Comparison of ENCODE assay signal across 8 cellular contexts in the genomic region with DNA sequence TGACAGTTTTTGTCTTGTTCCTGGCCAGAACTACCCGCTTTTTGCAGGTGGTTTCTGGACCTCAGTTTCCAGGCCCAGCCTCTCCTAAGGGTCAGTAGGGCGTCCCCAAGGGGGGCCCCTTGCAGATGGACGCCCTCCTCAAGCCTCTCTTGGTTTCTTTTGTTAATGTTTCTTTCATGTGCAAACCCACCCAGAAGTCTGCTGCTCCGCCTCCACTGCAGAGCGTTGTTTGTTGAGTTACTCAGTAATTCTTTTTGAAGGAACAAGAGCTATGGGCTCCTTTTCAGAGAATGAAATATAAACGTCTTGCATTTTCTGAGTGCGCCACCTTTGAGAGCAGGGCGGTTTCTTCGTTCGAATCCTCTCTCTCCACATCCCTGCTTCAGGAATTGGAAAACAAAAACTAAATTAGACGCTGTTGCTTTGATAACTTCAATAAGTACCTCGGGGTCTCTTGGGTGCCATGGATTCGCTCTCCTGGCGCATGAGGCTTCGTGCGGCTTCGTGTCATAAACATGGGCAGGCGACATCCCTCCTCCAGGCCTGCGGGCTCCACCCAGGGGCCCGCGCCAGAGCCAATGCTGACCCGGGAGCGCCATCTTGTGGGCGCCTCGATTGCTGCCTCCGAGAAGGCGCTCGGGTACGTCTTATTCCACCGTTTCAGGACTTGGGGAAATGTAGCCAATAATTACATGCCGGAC. TPM values are rescaled to one million over a fixed set of nuclear protein-coding genes. Genes with fewer than 3 reads are reported as not detected.
A peak's percentile ranks its signal among the peaks of the same experiment; 100 is the strongest.
DNase-seq lines count a peak whose midpoint lies in the region; ATAC-seq and TF ChIP-seq lines count a peak whose summit lies in the region.

No MANE protein-coding gene starts in this region.

- ATAC-seq in GM21447 (IDR thresholded peaks at IDR 0.05; ENCODE audit: unreplicated experiment) (peak; percentile 77), IMR-90 (ENCODE audit: low read depth) (peak; percentile 100)

- H3K4me1 ChIP-seq in IMR-90 (ENCODE audit: control insufficient read depth, insufficient read depth, low read length), result no peaks in the 10 kb centered on the region; the same call in 1 of the 2 replicates
- no peaks in the 10 kb centered on the region for H3K4me1 ChIP-seq in neuron (ENCODE audit: insufficient read depth, low read length)

- H4K8ac ChIP-seq in IMR-90 (ENCODE audit: low read depth in 2 of 2, low read length in 2 of 2), result peak overlapping the region in 1 of 2 experiments; percentile 72; a peak in 2 of 4 replicates

- H3K36me3 Mint-ChIP-seq in activated T-helper 1 cell treated with anti-CD3 and anti-CD28 coated beads, Interleukin-12 subunit alpha, Interleukin-12 subunit beta, Interleukin-2, Interleukin-4 antibody, amounts not matched to agents 30 ng/mL and 10 ng/mL and 1 ng/mL, durations not matched to agents 14 hours and 24 hours and 36 hours (ENCODE audit: low read depth), result peaks cover 2% of the 10 kb centered on the region
- H3K36me3 Mint-ChIP-seq in stimulated activated naive CD8-positive, alpha-beta T cell treated with anti-CD3 and anti-CD28 coated beads, Interleukin-15, Interleukin-2, amounts not matched to agents 100 ng/mL and 50 ng/mL, for 24 hours (ENCODE audit: low read depth), result no peaks in the 10 kb centered on the region

- H3K9me3 Mint-ChIP-seq in activated T-helper 1 cell treated with anti-CD3 and anti-CD28 coated beads, Interleukin-12 subunit alpha, Interleukin-12 subunit beta, Interleukin-2, Interleukin-4 antibody, amounts not matched to agents 30 ng/mL and 10 ng/mL and 1 ng/mL, durations not matched to agents 14 hours and 24 hours and 36 hours, result no peaks in the 10 kb centered on the region
- H3K9me3 Mint-ChIP-seq in stimulated activated naive CD8-positive, alpha-beta T cell treated with anti-CD3 and anti-CD28 coated beads, Interleukin-15, Interleukin-2, amounts not matched to agents 100 ng/mL and 50 ng/mL, for 24 hours, result no peaks in the 10 kb centered on the region

- CTCF ChIA-PET in IMR-90 (lab: Yijun Ruan, JAX), result interaction anchor here (0.6 to 1.4 kb wide), 5 partner anchors 20 to 493 kb away, joined by 3 to 5 read pairs (median 3); no protein-coding TSS in a partner anchor

- dilution Hi-C loops in IMR-90 (cut with HindIII; ENCODE audit: low sequenced_read_pairs, unreplicated experiment), result no loop called here

- H3K27ac Mint-ChIP-seq in activated T-helper 1 cell treated with anti-CD3 and anti-CD28 coated beads, Interleukin-12 subunit alpha, Interleukin-12 subunit beta, Interleukin-2, Interleukin-4 antibody, amounts not matched to agents 30 ng/mL and 10 ng/mL and 1 ng/mL, durations not matched to agents 14 hours and 24 hours and 36 hours, result peak overlapping the region; percentile 34
- H3K27ac Mint-ChIP-seq in stimulated activated naive CD8-positive, alpha-beta T cell treated with anti-CD3 and anti-CD28 coated beads, Interleukin-15, Interleukin-2, amounts not matched to agents 100 ng/mL and 50 ng/mL, for 24 hours, result peak overlapping the region; percentile 74

- H4K20me1 ChIP-seq in IMR-90 (ENCODE audit: insufficient read depth, low read length), result no peaks in the 10 kb centered on the region

- H2BK20ac ChIP-seq in IMR-90 (ENCODE audit: low read depth, low read length), result no peak overlapping the region

- peak overlapping the region; percentile 91 for H2AFZ ChIP-seq in IMR-90 (replicated peaks; ENCODE audit: low read length, poor library complexity)
- peak overlapping the region; percentile 71 for H2AFZ ChIP-seq in neuron (ENCODE audit: low read depth, low read length)

- H3K9me3 ChIP-seq in IMR-90 (ENCODE audit: control insufficient read depth, insufficient read depth, low read length) (no peaks in the 10 kb centered on the region), neuron (ENCODE audit: low read length) (no peaks in the 10 kb centered on the region)

- H4K91ac ChIP-seq in IMR-90 (ENCODE audit: insufficient read depth, low read depth, low read length), result no peak overlapping the region

- peak; percentile 94 for TF ChIP-seq RAD21 in IMR-90 (IDR thresholded peaks at IDR 0.05; ENCODE audit: low read length)

- peak overlapping the region; percentile 4; the same call in 1 of the 2 replicates for H2BK120ac ChIP-seq in IMR-90 (ENCODE audit: low read depth, low read length)

- H4K5ac ChIP-seq in IMR-90 (ENCODE audit: low read depth, low read length), result peak overlapping the region; percentile 25; the same call in 1 of the 2 replicates

- intact Hi-C loops in IMR-90 (cut with micrococcal nuclease), result loop anchor here (1.0 to 5.0 kb wide), 4 partner anchors 103 to 508 kb away; partner anchors contain the start of gene RASGRF2
- intact Hi-C loops in activated T-helper 1 cell treated with anti-CD3 and anti-CD28 coated beads, Interleukin-12 subunit alpha, Interleukin-12 subunit beta, Interleukin-2, Interleukin-4 antibody, amounts not matched to agents 30 ng/mL and 10 ng/mL and 1 ng/mL, durations not matched to agents 14 hours and 24 hours and 36 hours (cut with micrococcal nuclease), result loop anchor here (1.0 to 5.0 kb wide), 6 partner anchors 29 to 847 kb away; no protein-coding TSS in a partner anchor

- DNase-seq in Caki2 (ENCODE audit: low read depth) (peak; percentile 55), IMR-90 (peak; percentile 70), RPMI8226 (peak; percentile 88), fibroblast of the aortic adventitia (ENCODE audit: low read depth) (peak; percentile 78)
- DNase-seq in activated T-helper 1 cell treated with anti-CD3 and anti-CD28 coated beads, Interleukin-12 subunit alpha, Interleukin-12 subunit beta, Interleukin-2, Interleukin-4 antibody, amounts not matched to agents 30 ng/mL and 10 ng/mL and 1 ng/mL, durations not matched to agents 14 hours and 24 hours and 36 hours (ENCODE audit: low spot score), result peak; percentile 72

- H3K27me3 ChIP-seq in IMR-90 (ENCODE audit: control insufficient read depth, insufficient read depth, low read length) (no peaks in the 10 kb centered on the region), neuron (ENCODE audit: insufficient read depth, low read length) (no peaks in the 10 kb centered on the region)

- H3K56ac ChIP-seq in IMR-90 (ENCODE audit: extremely low read depth, insufficient read depth, low read length), result no peak overlapping the region

- H3K27me3 Mint-ChIP-seq in activated T-helper 1 cell treated with anti-CD3 and anti-CD28 coated beads, Interleukin-12 subunit alpha, Interleukin-12 subunit beta, Interleukin-2, Interleukin-4 antibody, amounts not matched to agents 30 ng/mL and 10 ng/mL and 1 ng/mL, durations not matched to agents 14 hours and 24 hours and 36 hours (ENCODE audit: insufficient read depth), result peaks cover 3% of the 10 kb centered on the region
- no peaks in the 10 kb centered on the region for H3K27me3 Mint-ChIP-seq in stimulated activated naive CD8-positive, alpha-beta T cell treated with anti-CD3 and anti-CD28 coated beads, Interleukin-15, Interleukin-2, amounts not matched to agents 100 ng/mL and 50 ng/mL, for 24 hours

- in situ Hi-C loops in Caki2 (cut with HindIII; ENCODE audit: low pct_unique_long_range_greater_than_20kb, low sequenced_read_pairs) (no loop called here), IMR-90 (cut with MboI; ENCODE audit: low sequenced_read_pairs) (loop anchor here (10.0 kb wide), 1 partner anchor 510 kb away; no protein-coding TSS in a partner anchor)

- no peak overlapping the region for H2AK5ac ChIP-seq in IMR-90 (ENCODE audit: low read depth, low read length)

- peaks cover 17% of the 10 kb centered on the region for H3K4me1 Mint-ChIP-seq in activated T-helper 1 cell treated with anti-CD3 and anti-CD28 coated beads, Interleukin-12 subunit alpha, Interleukin-12 subunit beta, Interleukin-2, Interleukin-4 antibody, amounts not matched to agents 30 ng/mL and 10 ng/mL and 1 ng/mL, durations not matched to agents 14 hours and 24 hours and 36 hours (ENCODE audit: low read depth)
- peaks cover 9% of the 10 kb centered on the region for H3K4me1 Mint-ChIP-seq in stimulated activated naive CD8-positive, alpha-beta T cell treated with anti-CD3 and anti-CD28 coated beads, Interleukin-15, Interleukin-2, amounts not matched to agents 100 ng/mL and 50 ng/mL, for 24 hours (ENCODE audit: low read depth)

- no peak overlapping the region for H3K27ac ChIP-seq in IMR-90 (ENCODE audit: insufficient read depth, low read length)

- H3K79me1 ChIP-seq in IMR-90 (ENCODE audit: low read depth in 1 of 2, low read length in 2 of 2), result peaks cover 0 to 2% of the 10 kb centered on the region in 2 experiments; a peak in 3 of 4 replicates

- H3K36me3 ChIP-seq in IMR-90 (ENCODE audit: control insufficient read depth, insufficient read depth, low read length) (no peaks in the 10 kb centered on the region; the same call in 1 of the 2 replicates), neuron (ENCODE audit: insufficient read depth, low read length) (no peaks in the 10 kb centered on the region)

- no peak for TF ChIP-seq POLR2A in IMR-90 (IDR thresholded peaks at IDR 0.05; ENCODE audit: low read depth, low read length)

- H2BK15ac ChIP-seq in IMR-90 (ENCODE audit: low read depth, low read length), result no peak overlapping the region

- no peaks in the 10 kb centered on the region for H3K9me1 ChIP-seq in IMR-90 (ENCODE audit: insufficient read depth, low read length)

- POLR2A ChIA-PET in IMR-90 (lab: Charles Lee; ENCODE audit: unreplicated experiment), result no interaction called here

- H3K4me3 ChIP-seq in IMR-90 (ENCODE audit: insufficient read depth, low read depth, low read length) (no peak overlapping the region), fibroblast of the aortic adventitia (ENCODE audit: low read depth, low read length) (no peak overlapping the region), neuron (ENCODE audit: low read length) (no peak overlapping the region)

- H3K4me2 ChIP-seq in IMR-90 (ENCODE audit: low read depth, low read length), result peak overlapping the region; percentile 66

- H3K18ac ChIP-seq in IMR-90 (ENCODE audit: low read depth, low read length), result no peak overlapping the region

- no TSS peak for BruUV-seq in IMR-90 (replicated peaks; lab: Mats Ljungman, UMichigan)

- whole genome bisulfite sequencing in IMR-90 (ENCODE audit: extremely low coverage in 2 of 2, insufficient read length in 1 of 2), 2 experiments, result 11% methylated on average over 18 of the region's 31 CpGs; no CpG with 5 or more reads in 1 of the 2 experiments

- TF ChIP-seq CTCF in IMR-90 (conservative IDR thresholded peaks at IDR 0.05; ENCODE audit: low read depth, low read length) (peak; percentile 95), fibroblast of the aortic adventitia (IDR thresholded peaks at IDR 0.05; ENCODE audit: insufficient read depth, low read length) (peak; percentile 98)

- peak overlapping the region; percentile 86 for H2AK9ac ChIP-seq in IMR-90 (replicated peaks; ENCODE audit: low read depth, low read length, poor library complexity)

- no peak overlapping the region for H3K4me3 Mint-ChIP-seq in activated T-helper 1 cell treated with anti-CD3 and anti-CD28 coated beads, Interleukin-12 subunit alpha, Interleukin-12 subunit beta, Interleukin-2, Interleukin-4 antibody, amounts not matched to agents 30 ng/mL and 10 ng/mL and 1 ng/mL, durations not matched to agents 14 hours and 24 hours and 36 hours
- no peak overlapping the region for H3K4me3 Mint-ChIP-seq in stimulated activated naive CD8-positive, alpha-beta T cell treated with anti-CD3 and anti-CD28 coated beads, Interleukin-15, Interleukin-2, amounts not matched to agents 100 ng/mL and 50 ng/mL, for 24 hours

- H3K14ac ChIP-seq in IMR-90 (replicated peaks; ENCODE audit: low read depth, low read length), result no peak overlapping the region

- no peak overlapping the region for H3K4ac ChIP-seq in IMR-90 (ENCODE audit: low read depth, low read length)

- no peak overlapping the region for H3K9ac ChIP-seq in IMR-90 (ENCODE audit: low read depth, low read length)

- H3K23ac ChIP-seq in IMR-90 (ENCODE audit: low read depth, low read length), result no peak overlapping the region

- H2BK5ac ChIP-seq in IMR-90 (ENCODE audit: low read depth, low read length, poor library complexity, severe bottlenecking), result no peak overlapping the region

RNA-seq across cellular contexts. Expression of gene CKMT2, which starts 38.3 kb away (rescaled TPM):
- not detected in 2 replicates for total RNA-seq in Caki2 (2014; rRNA removed; shearing (Covaris generic); ENCODE audit: low replicate concordance)
- total RNA-seq in IMR-90 (2012; rRNA removed), result 0.28 and 0.36 TPM in 2 replicates
- 0.21 and 0.36 TPM in 2 replicates for polyA plus RNA-seq in IMR-90 (2012; rRNA removed)
- 0.31 TPM in 1 of 2 replicates, not detected in the other for polyA plus RNA-seq in IMR-90 (2012; cell fraction: cytosol; rRNA removed)
- polyA plus RNA-seq in IMR-90 (2012; cell fraction: nucleus; rRNA removed; ENCODE audit: low replicate concordance), result 0.23 and 0.26 TPM in 2 replicates
- not detected in 2 replicates for total RNA-seq in activated T-helper 1 cell treated with anti-CD3 and anti-CD28 coated beads, Interleukin-12 subunit alpha, Interleukin-12 subunit beta, Interleukin-2, Interleukin-4 antibody, amounts not matched to agents 30 ng/mL and 10 ng/mL and 1 ng/mL, durations not matched to agents 14 hours and 24 hours and 36 hours
- total RNA-seq in fibroblast of the aortic adventitia (ENCODE audit: low replicate concordance), result 1.4 TPM in 1 of 2 replicates, not detected in the other
